In the genomic region with DNA sequence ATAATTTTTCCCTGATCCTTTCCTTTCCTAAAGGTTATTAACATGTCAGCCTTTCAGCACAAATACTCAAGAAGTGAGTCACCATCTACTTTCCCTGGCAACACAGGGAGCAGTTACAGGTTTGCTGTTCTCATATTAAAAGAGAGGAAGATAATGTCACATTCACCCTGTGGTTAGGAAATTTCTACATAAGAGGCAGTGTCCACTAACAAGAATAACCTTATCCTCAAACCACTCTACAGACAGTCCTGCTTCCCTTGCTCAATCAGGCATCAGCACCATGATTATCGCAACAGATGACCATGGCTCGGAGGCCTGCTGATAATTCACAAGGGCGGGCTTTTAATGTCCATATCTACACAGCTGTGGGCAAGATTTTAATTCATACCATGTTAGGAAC, we compare ENCODE assay signal across 14 cellular contexts. TPM values are rescaled to one million over a fixed set of nuclear protein-coding genes. Genes with fewer than 3 reads are reported as not detected.
DNase-seq lines count a peak whose midpoint lies in the region; ATAC-seq, FAIRE-seq and TF ChIP-seq lines count a peak whose summit lies in the region.
"Had no signal": no experiment of that assay in that cellular context is flagged by ENCODE, and none has a peak within 500 bp of the region (broad histone marks: within the 10 kb centered on the region; RNA-seq: fewer than 3 reads in every experiment).

No MANE protein-coding gene starts in this region.

- no peak overlapping the region for H3K4me3 ChIP-seq in astrocyte of the cerebellum (ENCODE audit: low read depth, low read length)

- TF ChIP-seq CTCF in astrocyte of the cerebellum (IDR thresholded peaks at IDR 0.05; ENCODE audit: low read depth, low read length, missing control alignments) = no peak

- no peaks in the 10 kb centered on the region for H3K27me3 Mint-ChIP-seq in activated naive CD4-positive, alpha-beta T cell treated with anti-CD3 and anti-CD28 coated beads, Interleukin-2, amount 10 ng/mL, durations not matched to agents 7 days and 5 days

- no peaks in the 10 kb centered on the region for H3K9me3 Mint-ChIP-seq in activated naive CD4-positive, alpha-beta T cell treated with anti-CD3 and anti-CD28 coated beads, Interleukin-2, amount 10 ng/mL, durations not matched to agents 7 days and 5 days

- intact Hi-C loops in left ventricle myocardium superior (cut with micrococcal nuclease) = no loop called here

- CTCF ChIA-PET in activated naive CD4-positive, alpha-beta T cell treated with anti-CD3 and anti-CD28 coated beads, Interleukin-2, amount 10 ng/mL, durations not matched to agents 7 days and 5 days (lab: Charles Lee) = no interaction called here

- no peaks in the 10 kb centered on the region for H3K4me1 Mint-ChIP-seq in activated naive CD4-positive, alpha-beta T cell treated with anti-CD3 and anti-CD28 coated beads, Interleukin-2, amount 10 ng/mL, durations not matched to agents 7 days and 5 days

- FAIRE-seq in urothelium cell line (lab: Jason Lieb, UNC) = no peak
- FAIRE-seq: endothelial cell of umbilical vein had no signal

- H3K36me3 Mint-ChIP-seq in activated naive CD4-positive, alpha-beta T cell treated with anti-CD3 and anti-CD28 coated beads, Interleukin-2, amount 10 ng/mL, durations not matched to agents 7 days and 5 days = no peaks in the 10 kb centered on the region

- in situ Hi-C loops in astrocyte of the cerebellum (cut with HindIII; ENCODE audit: low sequenced_read_pairs) = no loop called here

- H3K27ac Mint-ChIP-seq in activated naive CD4-positive, alpha-beta T cell treated with anti-CD3 and anti-CD28 coated beads, Interleukin-2, amount 10 ng/mL, durations not matched to agents 7 days and 5 days = no peak overlapping the region

- ATAC-seq in left ventricle myocardium superior (peak; percentile 52), GM21717 (IDR thresholded peaks at IDR 0.05; ENCODE audit: unreplicated experiment) (no peak)
- ATAC-seq: left lobe of liver, Panc1 had no signal

- no peak overlapping the region for H3K4me3 Mint-ChIP-seq in activated naive CD4-positive, alpha-beta T cell treated with anti-CD3 and anti-CD28 coated beads, Interleukin-2, amount 10 ng/mL, durations not matched to agents 7 days and 5 days

- DNase-seq in DMS53 (lab: John Stamatoyannopoulos, UW) = peak; percentile 15
- DNase-seq in DMS53 treated with DMSO at 0.1 percent for 48 hours (lab: John Stamatoyannopoulos, UW; ENCODE audit: unreplicated experiment) = no peak
- peak; percentile 26 for DNase-seq in astrocyte of the cerebellum (ENCODE audit: low read depth)
- DNase-seq in left ventricle myocardium superior = no peak
- DNase-seq in urothelium cell line (ENCODE audit: low spot score) = peak; percentile 59
- no peak for DNase-seq in ureter (ENCODE audit: low spot score)
- DNase-seq in activated naive CD4-positive, alpha-beta T cell treated with anti-CD3 and anti-CD28 coated beads, Interleukin-2, amount 10 ng/mL, durations not matched to agents 7 days and 5 days = no peak
- DNase-seq: activated CD8-positive, alpha-beta memory T cell treated with anti-CD3 and anti-CD28 coated beads, Interleukin-2, amount 50 U/mL, for 48 hours; KBM-7; NCI-H2171 had no signal

RNA-seq across cellular contexts. Expression of gene RNF150, which starts 30.9 kb away (rescaled TPM):
- total RNA-seq in left ventricle myocardium superior = 57.1 TPM
- 19.8 TPM for total RNA-seq in ureter

Comparison
In these comparisons a context has a peak if more than half of its experiments do, and no peak if none do; other contexts are left out.
1. DNase-seq: peak in DMS53 (single experiment), astrocyte of the cerebellum (single experiment) and urothelium cell line (single experiment); none in DMS53 treated with DMSO at 0.1 percent for 48 hours (single experiment), left ventricle myocardium superior (single experiment), ureter (single experiment) and activated naive CD4-positive, alpha-beta T cell treated with anti-CD3 and anti-CD28 coated beads, Interleukin-2, amount 10 ng/mL, durations not matched to agents 7 days and 5 days (single experiment).